ENCODE assay signal across 8 cellular contexts in the genomic region with DNA sequence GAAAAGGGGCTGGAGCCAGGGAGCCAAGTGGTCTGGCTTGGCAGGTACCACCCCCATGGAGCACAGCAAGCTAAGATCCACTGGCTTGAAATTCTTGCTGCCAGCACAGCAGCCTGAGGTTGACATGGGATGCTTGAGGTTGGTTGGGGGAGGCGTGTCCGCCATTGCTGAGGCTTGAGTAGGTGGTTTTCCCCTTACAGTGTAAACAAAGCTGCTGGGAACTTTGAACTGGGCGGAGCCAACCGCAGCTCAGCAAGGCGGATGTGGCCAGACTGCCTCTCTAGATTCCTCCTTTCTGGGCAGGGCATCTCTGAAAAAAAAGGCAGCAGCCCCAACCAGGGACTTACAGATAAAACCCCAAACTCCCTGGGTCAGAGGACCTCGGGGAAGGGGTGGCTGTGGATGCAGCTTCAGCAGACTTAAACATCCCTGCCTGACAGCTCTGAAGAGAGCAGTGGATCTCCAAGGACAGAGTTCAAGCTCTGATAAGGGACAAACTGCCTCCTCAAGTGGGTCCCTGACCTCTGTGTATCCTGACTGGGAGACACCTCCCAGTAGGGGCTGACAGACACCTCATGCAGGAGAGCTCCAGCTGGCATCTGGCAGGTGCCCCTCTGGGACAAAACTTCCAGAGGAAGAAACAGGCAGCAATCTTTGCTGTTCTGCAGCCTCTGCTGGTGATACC.
DNase-seq lines count a peak whose midpoint lies in the region; ATAC-seq and TF ChIP-seq lines count a peak whose summit lies in the region.
"Not testable (repeated sequence)": the region's sequence is repeated elsewhere in the genome, so short reads cannot be mapped to it uniquely, and the experiment has no call there.

No MANE protein-coding gene starts in this region.

- intact Hi-C loops in activated T-helper 1 cell treated with anti-CD3 and anti-CD28 coated beads, Interleukin-12 subunit alpha, Interleukin-12 subunit beta, Interleukin-2, Interleukin-4 antibody, amounts not matched to agents 30 ng/mL and 10 ng/mL and 1 ng/mL, durations not matched to agents 14 hours and 24 hours and 36 hours (cut with micrococcal nuclease) = not testable (repeated sequence)

- peak; percentile 95 for ATAC-seq in GM19025 (IDR thresholded peaks at IDR 0.05; ENCODE audit: low read depth, unreplicated experiment)
- ATAC-seq in HG03095 (IDR thresholded peaks at IDR 0.05; ENCODE audit: unreplicated experiment) = peak; percentile 80

- not testable (repeated sequence) for H3K4me1 Mint-ChIP-seq in activated T-helper 1 cell treated with anti-CD3 and anti-CD28 coated beads, Interleukin-12 subunit alpha, Interleukin-12 subunit beta, Interleukin-2, Interleukin-4 antibody, amounts not matched to agents 30 ng/mL and 10 ng/mL and 1 ng/mL, durations not matched to agents 14 hours and 24 hours and 36 hours (ENCODE audit: low read depth)

- not testable (repeated sequence) for H3K9me3 Mint-ChIP-seq in activated T-helper 1 cell treated with anti-CD3 and anti-CD28 coated beads, Interleukin-12 subunit alpha, Interleukin-12 subunit beta, Interleukin-2, Interleukin-4 antibody, amounts not matched to agents 30 ng/mL and 10 ng/mL and 1 ng/mL, durations not matched to agents 14 hours and 24 hours and 36 hours

- H3K27ac Mint-ChIP-seq in activated T-helper 1 cell treated with anti-CD3 and anti-CD28 coated beads, Interleukin-12 subunit alpha, Interleukin-12 subunit beta, Interleukin-2, Interleukin-4 antibody, amounts not matched to agents 30 ng/mL and 10 ng/mL and 1 ng/mL, durations not matched to agents 14 hours and 24 hours and 36 hours = not testable (repeated sequence)

- not testable (repeated sequence) for H3K27me3 Mint-ChIP-seq in activated T-helper 1 cell treated with anti-CD3 and anti-CD28 coated beads, Interleukin-12 subunit alpha, Interleukin-12 subunit beta, Interleukin-2, Interleukin-4 antibody, amounts not matched to agents 30 ng/mL and 10 ng/mL and 1 ng/mL, durations not matched to agents 14 hours and 24 hours and 36 hours (ENCODE audit: insufficient read depth)

- H3K4me3 Mint-ChIP-seq in activated T-helper 1 cell treated with anti-CD3 and anti-CD28 coated beads, Interleukin-12 subunit alpha, Interleukin-12 subunit beta, Interleukin-2, Interleukin-4 antibody, amounts not matched to agents 30 ng/mL and 10 ng/mL and 1 ng/mL, durations not matched to agents 14 hours and 24 hours and 36 hours = not testable (repeated sequence)

- DNase-seq in Caki2 (ENCODE audit: low read depth) = peak; percentile 41
- DNase-seq in NCI-H226 = peak; percentile 1
- DNase-seq in SW480 (ENCODE audit: low spot score) = peak; percentile 78
- peak; percentile 1 for DNase-seq in activated T-helper 1 cell treated with anti-CD3 and anti-CD28 coated beads, Interleukin-12 subunit alpha, Interleukin-12 subunit beta, Interleukin-2, Interleukin-4 antibody, amounts not matched to agents 30 ng/mL and 10 ng/mL and 1 ng/mL, durations not matched to agents 14 hours and 24 hours and 36 hours (ENCODE audit: low spot score)
- DNase-seq in fibroblast of mammary gland (ENCODE audit: low read depth) = peak; percentile 4
- DNase-seq in renal cortical epithelial cell (ENCODE audit: low read depth) = peak; percentile 79

- not testable (repeated sequence) for H3K4me3 ChIP-seq in fibroblast of mammary gland (ENCODE audit: control insufficient read depth, low read depth, low read length)

- TF ChIP-seq CTCF in fibroblast of mammary gland (conservative IDR thresholded peaks at IDR 0.05; ENCODE audit: control insufficient read depth, insufficient read depth, low read depth, low read length) = not testable (repeated sequence)

- in situ Hi-C loops in Caki2 (cut with HindIII; ENCODE audit: low pct_unique_long_range_greater_than_20kb, low sequenced_read_pairs) = not testable (repeated sequence)

- H3K36me3 Mint-ChIP-seq in activated T-helper 1 cell treated with anti-CD3 and anti-CD28 coated beads, Interleukin-12 subunit alpha, Interleukin-12 subunit beta, Interleukin-2, Interleukin-4 antibody, amounts not matched to agents 30 ng/mL and 10 ng/mL and 1 ng/mL, durations not matched to agents 14 hours and 24 hours and 36 hours (ENCODE audit: low read depth) = not testable (repeated sequence)

Comparison
In these comparisons a context has a peak if more than half of its experiments do, and no peak if none do; other contexts are left out.
1. DNase-seq: peak in every context shown above with its lines; median percentile 79 in renal cortical epithelial cell; 78 in SW480; 41 in Caki2; 4 in fibroblast of mammary gland; 1 in NCI-H226; 1 in activated T-helper 1 cell treated with anti-CD3 and anti-CD28 coated beads, Interleukin-12 subunit alpha, Interleukin-12 subunit beta, Interleukin-2, Interleukin-4 antibody, amounts not matched to agents 30 ng/mL and 10 ng/mL and 1 ng/mL, durations not matched to agents 14 hours and 24 hours and 36 hours.